ENCODE assay signal across 16 cellular contexts in the genomic region with DNA sequence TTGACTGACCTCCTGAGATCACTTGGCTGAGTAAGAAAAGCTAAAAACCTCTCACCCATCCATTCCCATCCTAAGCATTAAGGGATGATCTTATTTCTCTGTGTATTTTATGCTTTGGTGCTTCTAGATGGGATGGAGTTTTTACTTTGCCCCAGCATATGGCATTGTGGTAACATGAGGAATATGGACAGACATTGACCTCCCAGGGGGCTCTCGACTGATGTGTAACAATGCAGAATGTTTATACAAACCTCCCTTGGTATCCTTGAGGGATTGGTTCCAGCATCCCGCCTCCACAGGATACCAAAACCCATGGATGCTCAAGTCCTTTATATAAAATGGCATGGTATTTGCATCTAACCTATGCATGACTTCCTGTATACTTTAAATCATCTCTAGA.
"Had no signal": no experiment of that assay in that cellular context is flagged by ENCODE, and none has a peak within 500 bp of the region (broad histone marks: within the 10 kb centered on the region; RNA-seq: fewer than 3 reads in every experiment).

No MANE protein-coding gene starts in this region.

- H3K27ac Mint-ChIP-seq: dendritic cell treated with granulocyte-macrophage colony-stimulating factor and Interleukin-4, amounts not matched to agents 40 ng/mL and 50 ng/mL, for 4 days; natural killer cell; stimulated activated memory B cell treated with anti-CD40 and anti-IgM and Interleukin-4, amounts not matched to agents 10 μg/mL and 1 μg/mL and 100 μg/mL, for 72 hours had no signal

- H3K27ac ChIP-seq: breast epithelium had no signal

- H3K9me3 ChIP-seq: ascending aorta, breast epithelium, tibial artery had no signal

- DNase-seq: activated naive CD4-positive, alpha-beta T cell treated with anti-CD3 and anti-CD28 coated beads, Interleukin-2, amount 10 ng/mL, durations not matched to agents 7 days and 5 days; cerebellar nuclear complex; effector memory CD4-positive, alpha-beta T cell; natural killer cell; nucleus accumbens; retina; tibial artery had no signal

- H3K36me3 ChIP-seq: breast epithelium had no signal

- H3K9me3 Mint-ChIP-seq: activated naive CD4-positive, alpha-beta T cell treated with anti-CD3 and anti-CD28 coated beads, Interleukin-2, amount 10 ng/mL, durations not matched to agents 7 days and 5 days; activated T-helper 17 cell treated with anti-CD3 and anti-CD28 coated beads, Interleukin-2, amount 50 U/mL, for 72 hours; dendritic cell treated with granulocyte-macrophage colony-stimulating factor and Interleukin-4, amounts not matched to agents 40 ng/mL and 50 ng/mL, for 4 days; natural killer cell; stimulated activated memory B cell treated with anti-CD40 and anti-IgM and Interleukin-4, amounts not matched to agents 10 μg/mL and 1 μg/mL and 100 μg/mL, for 72 hours had no signal

- H3K4me3 Mint-ChIP-seq: activated naive CD4-positive, alpha-beta T cell treated with anti-CD3 and anti-CD28 coated beads, Interleukin-2, amount 10 ng/mL, durations not matched to agents 7 days and 5 days; activated T-helper 17 cell treated with anti-CD3 and anti-CD28 coated beads, Interleukin-2, amount 50 U/mL, for 72 hours; dendritic cell treated with granulocyte-macrophage colony-stimulating factor and Interleukin-4, amounts not matched to agents 40 ng/mL and 50 ng/mL, for 4 days; natural killer cell; stimulated activated memory B cell treated with anti-CD40 and anti-IgM and Interleukin-4, amounts not matched to agents 10 μg/mL and 1 μg/mL and 100 μg/mL, for 72 hours had no signal

- ATAC-seq: activated CD4-positive, CD25-positive, alpha-beta regulatory T cell treated with anti-CD3 and anti-CD28 coated beads, Interleukin-2, amount 50 U/mL, for 24 hours; activated T-helper 17 cell treated with anti-CD3 and anti-CD28 coated beads, Interleukin-2, amount 50 U/mL, for 72 hours; left lobe of liver; natural killer cell; stimulated activated memory B cell treated with anti-CD40 and anti-IgM and Interleukin-4, amounts not matched to agents 10 μg/mL and 1 μg/mL and 100 μg/mL, for 72 hours had no signal

- FAIRE-seq: frontal cortex, urothelium cell line had no signal

- H3K4me3 ChIP-seq: ascending aorta, breast epithelium, tibial artery had no signal

- H3K36me3 Mint-ChIP-seq: natural killer cell had no signal

- H3K27me3 Mint-ChIP-seq: activated naive CD4-positive, alpha-beta T cell treated with anti-CD3 and anti-CD28 coated beads, Interleukin-2, amount 10 ng/mL, durations not matched to agents 7 days and 5 days; activated T-helper 17 cell treated with anti-CD3 and anti-CD28 coated beads, Interleukin-2, amount 50 U/mL, for 72 hours; dendritic cell treated with granulocyte-macrophage colony-stimulating factor and Interleukin-4, amounts not matched to agents 40 ng/mL and 50 ng/mL, for 4 days; stimulated activated memory B cell treated with anti-CD40 and anti-IgM and Interleukin-4, amounts not matched to agents 10 μg/mL and 1 μg/mL and 100 μg/mL, for 72 hours had no signal
